Comparison of ENCODE assay signal across 1 cellular context in genomic region chr15:59993041-59993750, GRCh38.
TF ChIP-seq lines count a peak whose summit lies in the region.

No MANE protein-coding gene starts in this region.

TF ChIP-seq in SK-N-SH treated with all-trans-retinoic acid at 6 μM for 48 hours, 23 proteins besides CTCF, POLR2A, EP300 and RAD21 (continued from another document):
- TF ChIP-seq, protein P1, sequence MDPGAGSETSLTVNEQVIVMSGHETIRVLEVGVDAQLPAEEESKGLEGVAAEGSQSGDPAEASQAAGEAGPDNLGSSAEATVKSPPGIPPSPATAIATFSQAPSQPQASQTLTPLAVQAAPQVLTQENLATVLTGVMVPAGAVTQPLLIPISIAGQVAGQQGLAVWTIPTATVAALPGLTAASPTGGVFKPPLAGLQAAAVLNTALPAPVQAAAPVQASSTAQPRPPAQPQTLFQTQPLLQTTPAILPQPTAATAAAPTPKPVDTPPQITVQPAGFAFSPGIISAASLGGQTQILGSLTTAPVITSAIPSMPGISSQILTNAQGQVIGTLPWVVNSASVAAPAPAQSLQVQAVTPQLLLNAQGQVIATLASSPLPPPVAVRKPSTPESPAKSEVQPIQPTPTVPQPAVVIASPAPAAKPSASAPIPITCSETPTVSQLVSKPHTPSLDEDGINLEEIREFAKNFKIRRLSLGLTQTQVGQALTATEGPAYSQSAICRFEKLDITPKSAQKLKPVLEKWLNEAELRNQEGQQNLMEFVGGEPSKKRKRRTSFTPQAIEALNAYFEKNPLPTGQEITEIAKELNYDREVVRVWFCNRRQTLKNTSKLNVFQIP (CRISPR knock-in tag; IDR thresholded peaks at IDR 0.05; ENCODE audit: borderline replicate concordance, low read depth): no peak
- TF ChIP-seq CSDC2 (CRISPR knock-in tag; IDR thresholded peaks at IDR 0.05): no peak
- no peak for TF ChIP-seq OSR1 (CRISPR knock-in tag; IDR thresholded peaks at IDR 0.05)
- TF ChIP-seq ISL1 (CRISPR knock-in tag; IDR thresholded peaks at IDR 0.05): no peak
- TF ChIP-seq TCF4 (CRISPR knock-in tag; IDR thresholded peaks at IDR 0.05; ENCODE audit: borderline replicate concordance): no peak
- no peak for TF ChIP-seq ESRRG (CRISPR knock-in tag; IDR thresholded peaks at IDR 0.05)
- TF ChIP-seq ARNTL (CRISPR knock-in tag; IDR thresholded peaks at IDR 0.05; ENCODE audit: borderline replicate concordance, low read depth): no peak
- TF ChIP-seq ZNF8 (CRISPR knock-in tag; IDR thresholded peaks at IDR 0.05): no peak
- no peak for TF ChIP-seq TOX (CRISPR knock-in tag; IDR thresholded peaks at IDR 0.05; ENCODE audit: borderline replicate concordance)
